Comparison of ENCODE assay signal across 15 cellular contexts in genomic region chr20:47043076-47043475, GRCh38.
DNase-seq lines count a peak whose midpoint lies in the region; ATAC-seq and TF ChIP-seq lines count a peak whose summit lies in the region.
"Had no signal": no experiment of that assay in that cellular context is flagged by ENCODE, and none has a peak within 500 bp of the region (broad histone marks: within the 10 kb centered on the region; RNA-seq: fewer than 3 reads in every experiment).

No MANE protein-coding gene starts in this region.

- peak overlapping the region; percentile 67; the same call in 1 of the 2 replicates for H3K27ac ChIP-seq in IMR-90 (ENCODE audit: insufficient read depth, low read length)

- H3K79me1 ChIP-seq in IMR-90 (ENCODE audit: low read depth in 1 of 2, low read length in 2 of 2) = no peaks in the 10 kb centered on the region

- H2AK5ac ChIP-seq in IMR-90 (ENCODE audit: low read depth, low read length) = no peak overlapping the region

- WGBS in IMR-90 (ENCODE audit: extremely low coverage in 2 of 2, insufficient read length in 1 of 2), 2 experiments = 50% methylated on average over 2 of the region's 2 CpGs; no CpG with 5 or more reads in 1 of the 2 experiments

- H3K4me2 ChIP-seq in IMR-90 (ENCODE audit: low read depth, low read length) = peak overlapping the region; percentile 5; the same call in 1 of the 2 replicates

- no peak overlapping the region for H3K56ac ChIP-seq in IMR-90 (ENCODE audit: extremely low read depth, insufficient read depth, low read length)

- H2AFZ ChIP-seq in IMR-90 (replicated peaks; ENCODE audit: low read length, poor library complexity) = peak overlapping the region; percentile 19

- H2AK9ac ChIP-seq in IMR-90 (replicated peaks; ENCODE audit: low read depth, low read length, poor library complexity) = no peak overlapping the region

- H3K36me3 ChIP-seq in IMR-90 (ENCODE audit: control insufficient read depth, insufficient read depth, low read length) = no peaks in the 10 kb centered on the region
- H3K36me3 ChIP-seq: HAP-1 had no signal

- H4K5ac ChIP-seq in IMR-90 (ENCODE audit: low read depth, low read length) = peak overlapping the region; percentile 6; the same call in 1 of the 2 replicates

- BruUV-seq in IMR-90 (replicated peaks; lab: Mats Ljungman, UMichigan) = no TSS peak

- H4K91ac ChIP-seq in IMR-90 (ENCODE audit: insufficient read depth, low read depth, low read length) = no peak overlapping the region

- H2BK120ac ChIP-seq in IMR-90 (ENCODE audit: low read depth, low read length) = 0 out of 2 replicates have a peak overlapping the region, but pooled peaks have one; percentile 8

- no peak overlapping the region for H3K14ac ChIP-seq in IMR-90 (replicated peaks; ENCODE audit: low read depth, low read length)

- H3K23ac ChIP-seq in IMR-90 (ENCODE audit: low read depth, low read length) = no peak overlapping the region

- no peak overlapping the region; the same call in none of the 2 replicates for H3K18ac ChIP-seq in IMR-90 (ENCODE audit: low read depth, low read length)

- no peak overlapping the region; a peak in 1 of 4 replicates for H4K8ac ChIP-seq in IMR-90 (ENCODE audit: low read depth in 2 of 2, low read length in 2 of 2)

- H2BK20ac ChIP-seq in IMR-90 (ENCODE audit: low read depth, low read length) = no peak overlapping the region

- in situ Hi-C loops in IMR-90 (cut with MboI; ENCODE audit: low sequenced_read_pairs) = no loop called here

- TF ChIP-seq POLR2A in IMR-90 (IDR thresholded peaks at IDR 0.05; ENCODE audit: low read depth, low read length) = no peak

- TF ChIP-seq RAD21 in IMR-90 (IDR thresholded peaks at IDR 0.05; ENCODE audit: low read length) = no peak

- no peaks in the 10 kb centered on the region; the same call in 1 of the 2 replicates for H3K9me1 ChIP-seq in IMR-90 (ENCODE audit: insufficient read depth, low read length)

- TF ChIP-seq CTCF in IMR-90 (conservative IDR thresholded peaks at IDR 0.05; ENCODE audit: low read depth, low read length) (no peak), omental fat pad (IDR thresholded peaks at IDR 0.05) (no peak)

- no peak overlapping the region for H2BK5ac ChIP-seq in IMR-90 (ENCODE audit: low read depth, low read length, poor library complexity, severe bottlenecking)

- DNase-seq in IMR-90 (peak; percentile 47), brain pericyte (ENCODE audit: low read depth, low spot score) (peak; percentile 59), iris pigment epithelial cell (ENCODE audit: low read depth) (peak; percentile 36), smooth muscle cell of the brain vasculature (ENCODE audit: low read depth, low spot score) (peak; percentile 40), middle frontal gyrus (ENCODE audit: extremely low spot score, low spot score) (no peak), omental fat pad (ENCODE audit: low spot score) (no peak)
- DNase-seq: C1 segment of cervical spinal cord; CD4-positive, CD25-positive, alpha-beta regulatory T cell; CD8-positive, alpha-beta memory T cell; COR-L47; DMS 273 treated with DMSO at 0.1 percent for 48 hours; DMS53; DND-41 had no signal

- no peak overlapping the region for H3K4ac ChIP-seq in IMR-90 (ENCODE audit: low read depth, low read length)

- CTCF ChIA-PET in IMR-90 (lab: Yijun Ruan, JAX) = no interaction called here

- H3K4me1 ChIP-seq in IMR-90 (ENCODE audit: control insufficient read depth, insufficient read depth, low read length) = peaks cover 6% of the 10 kb centered on the region; the same call in 1 of the 2 replicates
- H3K4me1 ChIP-seq: HAP-1 had no signal

- no peak overlapping the region for H2BK15ac ChIP-seq in IMR-90 (ENCODE audit: low read depth, low read length)

- dilution Hi-C loops in IMR-90 (cut with HindIII; ENCODE audit: low sequenced_read_pairs, unreplicated experiment) = no loop called here

- peaks cover 10% of the 10 kb centered on the region; the same call in 1 of the 2 replicates for H3K9me3 ChIP-seq in IMR-90 (ENCODE audit: control insufficient read depth, insufficient read depth, low read length)
- H3K9me3 ChIP-seq: HAP-1 had no signal

- intact Hi-C loops in IMR-90 (cut with micrococcal nuclease) = no loop called here

- H3K27me3 ChIP-seq in IMR-90 (ENCODE audit: control insufficient read depth, insufficient read depth, low read length) = no peaks in the 10 kb centered on the region

- no peaks in the 10 kb centered on the region for H4K20me1 ChIP-seq in IMR-90 (ENCODE audit: insufficient read depth, low read length)

- POLR2A ChIA-PET in IMR-90 (lab: Charles Lee; ENCODE audit: unreplicated experiment) = no interaction called here

- no peak overlapping the region for H3K9ac ChIP-seq in IMR-90 (ENCODE audit: low read depth, low read length)

- peak; percentile 27; the same call in 1 of the 2 replicates for ATAC-seq in IMR-90 (ENCODE audit: low read depth)
- ATAC-seq in omental fat pad (ENCODE audit: low FRiP score) = no peak
- no peak for ATAC-seq in HG03175 (IDR thresholded peaks at IDR 0.05; ENCODE audit: unreplicated experiment)

- H3K4me3 ChIP-seq in IMR-90 (ENCODE audit: insufficient read depth, low read depth, low read length) = no peak overlapping the region
- H3K4me3 ChIP-seq: HAP-1 had no signal

TF ChIP-seq in IMR-90, 13 proteins besides CTCF, POLR2A, EP300 and RAD21:
- TF ChIP-seq NFE2L2 (IDR thresholded peaks at IDR 0.05; ENCODE audit: low read depth, low read length) (no peak), CEBPB (IDR thresholded peaks at IDR 0.05; ENCODE audit: low read depth, low read length) (no peak), MXI1 (IDR thresholded peaks at IDR 0.05; ENCODE audit: borderline replicate concordance, low read depth, low read length) (no peak), FOS (IDR thresholded peaks at IDR 0.05; ENCODE audit: low read depth, low read length) (no peak)

Comparison
In these comparisons a context has a peak if more than half of its experiments do, and no peak if none do; other contexts are left out.
1. DNase-seq: peak in IMR-90 (single experiment), brain pericyte (single experiment), iris pigment epithelial cell (single experiment) and smooth muscle cell of the brain vasculature (single experiment); none in middle frontal gyrus (single experiment) and omental fat pad (single experiment).